ENCODE assay signal across 1 cellular context in the genomic region with DNA sequence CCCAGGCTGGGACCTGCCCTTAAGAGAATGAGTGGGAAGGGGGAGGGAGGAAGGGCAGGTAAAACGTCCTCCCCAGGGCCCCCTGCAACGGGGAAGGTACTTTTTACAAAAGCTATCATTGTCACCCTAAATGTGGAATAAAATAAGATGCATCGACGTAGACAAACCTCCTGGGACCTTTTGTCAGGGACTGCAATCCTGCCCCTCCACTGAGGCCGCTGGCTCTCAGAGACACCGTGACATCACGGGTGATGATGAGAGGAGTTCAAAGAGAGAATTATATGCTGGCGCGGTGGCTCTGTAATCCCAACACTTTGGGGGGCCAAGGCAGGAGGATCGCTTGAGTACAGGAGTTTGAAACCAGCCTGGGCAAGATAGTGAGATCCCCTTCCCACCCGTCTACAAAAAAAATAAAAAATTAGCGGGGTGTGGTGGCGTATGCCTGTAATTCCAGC.
TF ChIP-seq lines count a peak whose summit lies in the region.

No MANE protein-coding gene starts in this region.

TF ChIP-seq in endothelial cell of umbilical vein, 7 proteins besides CTCF, POLR2A, EP300 and RAD21:
- TF ChIP-seq FOS (IDR thresholded peaks at IDR 0.05; ENCODE audit: borderline replicate concordance, insufficient read depth, low read length) (no peak), GATA2 (IDR thresholded peaks at IDR 0.05; ENCODE audit: insufficient read depth, insufficient read length, low read depth, low read length) (no peak), JUN (IDR thresholded peaks at IDR 0.05; ENCODE audit: borderline replicate concordance, insufficient read depth, insufficient read length, low read depth) (no peak), POLR2AphosphoS5 (IDR thresholded peaks at IDR 0.05; ENCODE audit: insufficient read depth, low read depth, low read length) (no peak), EZH2 (IDR thresholded peaks at IDR 0.05; ENCODE audit: borderline replicate concordance, low read depth, low read length, severe bottlenecking) (no peak), MYC (IDR thresholded peaks at IDR 0.05; ENCODE audit: low read depth, low read length) (no peak)
- TF ChIP-seq, protein P1, sequence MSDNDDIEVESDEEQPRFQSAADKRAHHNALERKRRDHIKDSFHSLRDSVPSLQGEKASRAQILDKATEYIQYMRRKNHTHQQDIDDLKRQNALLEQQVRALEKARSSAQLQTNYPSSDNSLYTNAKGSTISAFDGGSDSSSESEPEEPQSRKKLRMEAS (IDR thresholded peaks at IDR 0.05; ENCODE audit: insufficient read depth, insufficient read length): no peak
